In genomic region chr18:9708057-9708881, GRCh38 we compare ENCODE assay signal across 8 cellular contexts. TPM values are rescaled to one million over a fixed set of nuclear protein-coding genes. Genes with fewer than 3 reads are reported as not detected.
A peak's percentile ranks its signal among the peaks of the same experiment; 100 is the strongest.
DNase-seq lines count a peak whose midpoint lies in the region; ATAC-seq and TF ChIP-seq lines count a peak whose summit lies in the region.

Gene RAB31 (plus strand): TSS chr18:9708301. CDS start chr18:9708406, 105 bp downstream.

- POLR2A ChIA-PET in RWPE1 (lab: Yijun Ruan, JAX; ENCODE audit: low non-redundant PET): no interaction called here

- no peak within 1 kb of the TSS for H3K9ac ChIP-seq in Karpas-422 (ENCODE audit: low read length)

- DNase-seq in activated T-cell treated with anti-CD3 and anti-CD28 coated beads, Interleukin-2, amount 50 U/mL, for 4 hours: no peak
- no peak for DNase-seq in activated T-cell treated with anti-CD3 and anti-CD28 coated beads, Interleukin-2, amount 50 U/mL, for 1 hour
- DNase-seq in RWPE1 (ENCODE audit: low spot score): peak; percentile 71
- peak; percentile 73 for DNase-seq in ecto neural progenitor cell (ENCODE audit: low spot score)
- peak; percentile 87 to 97 for DNase-seq in left lung
- peak; percentile 23 for DNase-seq in stimulated activated naive CD8-positive, alpha-beta T cell treated with anti-CD3 and anti-CD28 coated beads, Interleukin-15, Interleukin-2, amounts not matched to agents 100 U/mL and 50 U/mL, for 24 hours
- DNase-seq in Karpas-422: no peak

- no peaks in the 10 kb centered on the region for H4K20me1 ChIP-seq in Karpas-422 (ENCODE audit: insufficient read depth, low read depth, low read length)

- peaks cover 77% of the 10 kb centered on the region for H3K27me3 Mint-ChIP-seq in activated T-cell treated with anti-CD3 and anti-CD28 coated beads, Interleukin-2, amount 50 U/mL, for 4 hours (ENCODE audit: low read depth)

- no peaks in the 10 kb centered on the region for H3K9me2 ChIP-seq in Karpas-422 (replicated peaks; ENCODE audit: insufficient read depth, low read length)

- no peak within 1 kb of the TSS for H3K4me2 ChIP-seq in Karpas-422 (ENCODE audit: low read depth, low read length, poor library complexity, severe bottlenecking)

- no peak; the same call in 1 of the 2 replicates for TF ChIP-seq CTCF in RWPE1 (conservative IDR thresholded peaks at IDR 0.05; ENCODE audit: low read depth)
- TF ChIP-seq CTCF in left lung (IDR thresholded peaks at IDR 0.05): no peak

- H3K36me3 Mint-ChIP-seq in activated T-cell treated with anti-CD3 and anti-CD28 coated beads, Interleukin-2, amount 50 U/mL, for 4 hours (ENCODE audit: insufficient read depth): no peaks in the 10 kb centered on the region

- H3K4me3 ChIP-seq in left lung: peak within 1 kb of the TSS; percentile 61 to 77
- H3K4me3 ChIP-seq in Karpas-422 (ENCODE audit: low read length): no peak within 1 kb of the TSS

- H3K27ac ChIP-seq in RWPE1 (peak within 1 kb of the TSS; percentile 71), left lung (peak within 1 kb of the TSS; percentile 90 to 95), Karpas-422 (ENCODE audit: low read length) (no peak within 1 kb of the TSS)

- H3K79me2 ChIP-seq in Karpas-422 (ENCODE audit: low read length): no peaks in the 10 kb centered on the region

- CTCF ChIA-PET in RWPE1 (lab: Yijun Ruan, JAX): interaction anchor here (0.6 to 1.2 kb wide), 7 partner anchors 13 to 368 kb away, joined by 3 to 6 read pairs (median 3); no protein-coding TSS in a partner anchor

- ATAC-seq in activated T-cell treated with anti-CD3 and anti-CD28 coated beads, Interleukin-2, amount 50 U/mL, for 4 hours: peak; percentile 58 to 59
- peak; percentile 35 for ATAC-seq in HG02588 (IDR thresholded peaks at IDR 0.05; ENCODE audit: unreplicated experiment)
- peak; percentile 88 for ATAC-seq in left lung
- ATAC-seq in stimulated activated naive CD8-positive, alpha-beta T cell treated with anti-CD3 and anti-CD28 coated beads, Interleukin-15, Interleukin-2, amounts not matched to agents 100 U/mL and 50 U/mL, for 24 hours: peak; percentile 24

- no peak within 1 kb of the TSS for H2AFZ ChIP-seq in Karpas-422 (ENCODE audit: low read length)

- intact Hi-C loops in left lung (cut with DNase I): no loop called here

- no peaks in the 10 kb centered on the region for H3K9me3 Mint-ChIP-seq in activated T-cell treated with anti-CD3 and anti-CD28 coated beads, Interleukin-2, amount 50 U/mL, for 4 hours

- H3K9me3 ChIP-seq in left lung (no peaks in the 10 kb centered on the region), Karpas-422 (ENCODE audit: low read length) (no peaks in the 10 kb centered on the region)

- H3K36me3 ChIP-seq in left lung (no peaks in the 10 kb centered on the region), Karpas-422 (ENCODE audit: insufficient read depth, low read length) (no peaks in the 10 kb centered on the region)

- peak within 1 kb of the TSS; percentile 78 for H3K4me3 Mint-ChIP-seq in activated T-cell treated with anti-CD3 and anti-CD28 coated beads, Interleukin-2, amount 50 U/mL, for 4 hours

- H3K4me1 ChIP-seq in left lung (peaks cover 18 to 73% of the 10 kb centered on the region in 2 donors), Karpas-422 (ENCODE audit: low read length) (no peaks in the 10 kb centered on the region)

- H3K27me3 ChIP-seq in left lung: no peaks in the 10 kb centered on the region
- no peaks in the 10 kb centered on the region for H3K27me3 ChIP-seq in Karpas-422 (ENCODE audit: low read length)

- peaks cover 24% of the 10 kb centered on the region for H3K4me1 Mint-ChIP-seq in activated T-cell treated with anti-CD3 and anti-CD28 coated beads, Interleukin-2, amount 50 U/mL, for 4 hours (ENCODE audit: low read depth)

RNA-seq across cellular contexts. Expression of gene RAB31, which starts in this region (rescaled TPM):
- 1 to 10 TPM in 2 of 3 donors, under 1 TPM in 1; 0.40 to 1.8 (median 1.2) TPM for total RNA-seq in activated T-cell treated with anti-CD3 and anti-CD28 coated beads, Interleukin-2, amount 50 U/mL, for 4 hours
- 100 to 1,000 TPM; 115 to 135 TPM for total RNA-seq in left lung
- not detected in 2 replicates for total RNA-seq in Karpas-422 (2014; rRNA removed; shearing (Covaris generic); ENCODE audit: low replicate concordance)

Comparison
In these comparisons a context has a peak if more than half of its experiments do, and no peak if none do; other contexts are left out.
1. RNA of gene RAB31 (total RNA-seq): 115 to 135 TPM in left lung; 0.40 to 1.8 TPM in activated T-cell treated with anti-CD3 and anti-CD28 coated beads, Interleukin-2, amount 50 U/mL, for 4 hours and not detected in Karpas-422; every median in the first group is over 10 times any median in the second.
2. ATAC-seq: peak in every context shown above with its lines; median percentile 88 in left lung; 58 in activated T-cell treated with anti-CD3 and anti-CD28 coated beads, Interleukin-2, amount 50 U/mL, for 4 hours; 35 in HG02588; 24 in stimulated activated naive CD8-positive, alpha-beta T cell treated with anti-CD3 and anti-CD28 coated beads, Interleukin-15, Interleukin-2, amounts not matched to agents 100 U/mL and 50 U/mL, for 24 hours.
3. DNase-seq: peak in RWPE1 (single experiment), ecto neural progenitor cell (single experiment), left lung (2 of 2) and stimulated activated naive CD8-positive, alpha-beta T cell treated with anti-CD3 and anti-CD28 coated beads, Interleukin-15, Interleukin-2, amounts not matched to agents 100 U/mL and 50 U/mL, for 24 hours (single experiment); none in activated T-cell treated with anti-CD3 and anti-CD28 coated beads, Interleukin-2, amount 50 U/mL, for 4 hours (single experiment), activated T-cell treated with anti-CD3 and anti-CD28 coated beads, Interleukin-2, amount 50 U/mL, for 1 hour (single experiment) and Karpas-422 (single experiment).